In the genomic region with DNA sequence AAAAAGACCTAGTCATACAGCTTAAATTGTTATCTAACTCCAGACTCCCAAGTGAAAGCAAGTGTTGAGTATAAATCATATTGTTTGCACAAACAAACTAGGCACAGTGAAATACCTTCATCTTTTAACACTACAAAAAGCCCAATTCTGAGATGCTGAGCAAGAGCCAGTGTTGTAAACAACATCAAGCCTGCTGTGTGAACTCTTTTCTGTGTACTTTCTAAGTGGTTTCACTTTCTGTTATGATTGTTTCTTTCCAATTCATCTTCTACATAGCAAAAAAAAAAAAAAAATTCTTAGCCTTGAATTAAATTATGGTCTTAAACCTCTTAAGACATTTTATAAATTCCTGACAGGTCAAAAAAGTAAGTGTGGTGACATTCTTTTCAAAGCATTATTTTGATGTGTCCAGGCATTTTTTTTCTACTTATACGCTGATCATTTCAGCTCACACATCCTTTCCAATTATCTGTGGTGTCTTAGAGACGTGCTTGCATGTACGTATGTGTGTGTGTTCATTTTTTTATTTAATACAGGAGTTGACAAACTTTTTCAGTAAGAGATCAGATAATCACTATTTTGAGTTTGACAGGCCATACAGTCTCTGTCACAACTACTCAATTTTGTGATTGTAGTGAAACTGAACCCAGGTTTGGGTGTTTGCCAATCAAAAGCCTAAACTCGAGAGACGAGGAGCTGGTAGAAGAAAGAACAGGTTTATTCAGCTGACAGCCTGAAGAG, we compare ENCODE assay signal across 14 cellular contexts.
A peak's percentile ranks its signal among the peaks of the same experiment; 100 is the strongest.
DNase-seq lines count a peak whose midpoint lies in the region; ATAC-seq, FAIRE-seq and TF ChIP-seq lines count a peak whose summit lies in the region.
"Had no signal": no experiment of that assay in that cellular context is flagged by ENCODE, and none has a peak within 500 bp of the region (broad histone marks: within the 10 kb centered on the region; RNA-seq: fewer than 3 reads in every experiment).

No MANE protein-coding gene starts in this region.

- H3K27me3 ChIP-seq in Loucy (ENCODE audit: insufficient read depth, low read length, poor library complexity, severe bottlenecking) (no peaks in the 10 kb centered on the region), GM12878 (replicated peaks in 1 of 2; ENCODE audit: control insufficient read depth in 2 of 2, insufficient read depth in 2 of 2, low read length in 1 of 2) (no peaks in the 10 kb centered on the region), psoas muscle (ENCODE audit: insufficient read depth in 3 of 3, low read length in 2 of 3) (no peaks in the 10 kb centered on the region)

- H3K27ac ChIP-seq in GM12878 (ENCODE audit: control insufficient read depth, insufficient read depth) (no peak overlapping the region), psoas muscle (no peak overlapping the region)
- H3K27ac ChIP-seq: C4-2B, SK-N-MC, VCaP had no signal

- CTCF ChIA-PET in GM12878 (lab: Yijun Ruan, JAX): interaction anchor here (0.6 to 1.7 kb wide), 17 partner anchors 9 to 1847 kb away, joined by 3 to 8 read pairs (median 4); no protein-coding TSS in a partner anchor

- H3K36me3 ChIP-seq in Loucy (ENCODE audit: insufficient read depth, low read length) (no peaks in the 10 kb centered on the region), GM12878 (ENCODE audit: control insufficient read depth in 2 of 2, insufficient read depth in 2 of 2, low read length in 1 of 2) (no peaks in the 10 kb centered on the region), psoas muscle (ENCODE audit: insufficient read depth in 1 of 2, low read depth in 1 of 2) (no peaks in the 10 kb centered on the region)

- H3K9me3 ChIP-seq in Loucy (ENCODE audit: insufficient read depth, low read depth, low read length): no peaks in the 10 kb centered on the region
- no peaks in the 10 kb centered on the region for H3K9me3 ChIP-seq in GM12878 (replicated peaks; ENCODE audit: control insufficient read depth, insufficient read depth, low read length)
- no peaks in the 10 kb centered on the region for H3K9me3 ChIP-seq in psoas muscle

- H3K4me2 ChIP-seq in Loucy (ENCODE audit: low read depth, low read length, poor library complexity, severe bottlenecking): peak overlapping the region; percentile 6
- no peak overlapping the region for H3K4me2 ChIP-seq in GM12878 (ENCODE audit: control insufficient read depth, insufficient read depth)

- H3K4me1 ChIP-seq in Loucy (ENCODE audit: insufficient read depth, low read length, poor library complexity, severe bottlenecking): no peaks in the 10 kb centered on the region
- H3K4me1 ChIP-seq in GM12878 (ENCODE audit: control insufficient read depth, insufficient read depth, low read length): no peaks in the 10 kb centered on the region
- no peaks in the 10 kb centered on the region for H3K4me1 ChIP-seq in psoas muscle

- POLR2A ChIA-PET in GM12878 (lab: Charles Lee): no interaction called here

- TF ChIP-seq RAD21 in GM12878 (IDR thresholded peaks at IDR 0.05; ENCODE audit: insufficient read depth, low read depth, low read length): no peak

- no TSS peak for BruUV-seq in GM12878 (replicated peaks; lab: Mats Ljungman, UMichigan)

- H3K4me3 ChIP-seq in Loucy (ENCODE audit: low read length, poor library complexity, severe bottlenecking) (peak overlapping the region; percentile 15), GM12878 (no peak overlapping the region), psoas muscle (peak overlapping the region; percentile 43)
- H3K4me3 ChIP-seq: SK-N-MC had no signal

- no peaks in the 10 kb centered on the region for H4K20me1 ChIP-seq in Loucy (ENCODE audit: insufficient read depth, low read length, poor library complexity, severe bottlenecking)
- H4K20me1 ChIP-seq in GM12878 (ENCODE audit: control insufficient read depth, insufficient read depth): no peaks in the 10 kb centered on the region

- H3F3A ChIP-seq in Loucy (ENCODE audit: low read depth): no peaks in the 10 kb centered on the region

- SMC1A ChIA-PET in GM12878 (lab: Charles Lee; ENCODE audit: uncharacterized antibody, unreplicated experiment): interaction anchor here (0.8 to 1.5 kb wide), 5 partner anchors 14 to 551 kb away, joined by 3 to 8 read pairs (median 4); no protein-coding TSS in a partner anchor

- TF ChIP-seq POLR2A in GM12878 (IDR thresholded peaks at IDR 0.05; ENCODE audit: low read depth, low read length): no peak

- H2AFZ ChIP-seq in Loucy (ENCODE audit: low read length): no peak overlapping the region
- H2AFZ ChIP-seq in GM12878 (ENCODE audit: control insufficient read depth, low read depth, low read length): no peak overlapping the region

- WGBS in GM12878 (ENCODE audit: insufficient coverage, insufficient replicate concordance, low lambda C conversion rate, missing lambda C conversion rate): 21% methylated on average over 5 of the region's 5 CpGs
- 69 to 75% (median 74%) methylated on average over 5 of the region's 5 CpGs for WGBS in psoas muscle, 3 donors

- H3K79me2 ChIP-seq in Loucy (ENCODE audit: insufficient read depth, low read length): no peaks in the 10 kb centered on the region
- no peaks in the 10 kb centered on the region for H3K79me2 ChIP-seq in GM12878 (ENCODE audit: control insufficient read depth, insufficient read depth, low read length)

- RAD21 ChIA-PET in GM12878 (lab: Charles Lee; ENCODE audit: unreplicated experiment): interaction anchor here (0.7 to 1.2 kb wide), 3 partner anchors 219 to 891 kb away, joined by 3 to 8 read pairs (median 4); no protein-coding TSS in a partner anchor

- intact Hi-C loops in GM12878 (cut with micrococcal nuclease; ENCODE audit: unreplicated experiment): loop anchor here (2.0 to 10.0 kb wide), 3 partner anchors 460 to 1849 kb away; no protein-coding TSS in a partner anchor
- intact Hi-C loops in psoas muscle (cut with DNase I): no loop called here

- in situ Hi-C loops in GM12878 (cut with MboI): no loop called here

- no peaks in the 10 kb centered on the region for H3K9me2 ChIP-seq in Loucy (replicated peaks; ENCODE audit: low read depth, low read length)

- TF ChIP-seq EP300 in GM12878 (IDR thresholded peaks at IDR 0.05; ENCODE audit: borderline replicate concordance in 1 of 2, control insufficient read depth in 1 of 2, low read depth in 2 of 2, low read length in 2 of 2): no peak

- ATAC-seq in GM12878 (peak; percentile 73), psoas muscle (no peak), HG02973 (IDR thresholded peaks at IDR 0.05; ENCODE audit: unreplicated experiment) (no peak), GM21360 (IDR thresholded peaks at IDR 0.05; ENCODE audit: unreplicated experiment) (no peak)
- ATAC-seq: activated CD8-positive, alpha-beta memory T cell treated with anti-CD3 and anti-CD28 coated beads, Interleukin-2, amount 10 ng/mL, durations not matched to agents 7 days and 5 days had no signal

- H3K9ac ChIP-seq in Loucy (ENCODE audit: low read depth, low read length, poor library complexity, severe bottlenecking) (no peak overlapping the region), GM12878 (ENCODE audit: control insufficient read depth, insufficient read depth, low read length) (no peak overlapping the region)

- FAIRE-seq in GM12878 (lab: Jason Lieb, UNC): no peak

- DNase-seq in DMS53 treated with DMSO at 0.1 percent for 48 hours (lab: John Stamatoyannopoulos, UW; ENCODE audit: unreplicated experiment) (peak; percentile 41), GM12878 (ENCODE audit: low read depth, low spot score) (no peak), psoas muscle (no peak), NCI-H2196 (lab: John Stamatoyannopoulos, UW; ENCODE audit: unreplicated experiment) (no peak)
- DNase-seq in stimulated activated CD8-positive, alpha-beta memory T cell treated with anti-CD3 and anti-CD28 coated beads, Interleukin-4, amount 100 ng/mL, for 48 hours: no peak
- DNase-seq: activated CD8-positive, alpha-beta memory T cell treated with anti-CD3 and anti-CD28 coated beads, Interleukin-2, amount 10 ng/mL, durations not matched to agents 7 days and 5 days; activated naive CD4-positive, alpha-beta T cell treated with anti-CD3 and anti-CD28 coated beads, Interleukin-2, amount 50 U/mL, for 16 hours; EL had no signal

- no peak for TF ChIP-seq CTCF in Loucy (conservative IDR thresholded peaks at IDR 0.05; ENCODE audit: low read length)
- TF ChIP-seq CTCF in GM12878 (IDR thresholded peaks at IDR 0.05 in 2 of 3, conservative IDR thresholded peaks at IDR 0.05 in 1 of 3; ENCODE audit: control insufficient read depth in 2 of 3, extremely low read depth in 1 of 3, insufficient read depth in 1 of 3, low read depth in 3 of 3, low read length in 3 of 3): no peak
- no peak for TF ChIP-seq CTCF in psoas muscle (IDR thresholded peaks at IDR 0.05)

TF ChIP-seq in GM12878, 131 proteins besides CTCF, POLR2A, EP300 and RAD21 (continues in another document):
- TF ChIP-seq CHD2 (IDR thresholded peaks at IDR 0.05; ENCODE audit: borderline replicate concordance, low read depth, low read length) (no peak), CHD4 (IDR thresholded peaks at IDR 0.05) (no peak), STAT1 (conservative IDR thresholded peaks at IDR 0.05) (no peak), BACH1 (IDR thresholded peaks at IDR 0.05; ENCODE audit: borderline replicate concordance) (no peak), YBX1 (IDR thresholded peaks at IDR 0.05) (no peak), MXI1 (IDR thresholded peaks at IDR 0.05; ENCODE audit: low read depth, low read length) (no peak), ZNF207 (IDR thresholded peaks at IDR 0.05; ENCODE audit: borderline replicate concordance) (no peak), POLR2AphosphoS2 (IDR thresholded peaks at IDR 0.05; ENCODE audit: low read depth, low read length) (no peak)
- TF ChIP-seq, protein P1, sequence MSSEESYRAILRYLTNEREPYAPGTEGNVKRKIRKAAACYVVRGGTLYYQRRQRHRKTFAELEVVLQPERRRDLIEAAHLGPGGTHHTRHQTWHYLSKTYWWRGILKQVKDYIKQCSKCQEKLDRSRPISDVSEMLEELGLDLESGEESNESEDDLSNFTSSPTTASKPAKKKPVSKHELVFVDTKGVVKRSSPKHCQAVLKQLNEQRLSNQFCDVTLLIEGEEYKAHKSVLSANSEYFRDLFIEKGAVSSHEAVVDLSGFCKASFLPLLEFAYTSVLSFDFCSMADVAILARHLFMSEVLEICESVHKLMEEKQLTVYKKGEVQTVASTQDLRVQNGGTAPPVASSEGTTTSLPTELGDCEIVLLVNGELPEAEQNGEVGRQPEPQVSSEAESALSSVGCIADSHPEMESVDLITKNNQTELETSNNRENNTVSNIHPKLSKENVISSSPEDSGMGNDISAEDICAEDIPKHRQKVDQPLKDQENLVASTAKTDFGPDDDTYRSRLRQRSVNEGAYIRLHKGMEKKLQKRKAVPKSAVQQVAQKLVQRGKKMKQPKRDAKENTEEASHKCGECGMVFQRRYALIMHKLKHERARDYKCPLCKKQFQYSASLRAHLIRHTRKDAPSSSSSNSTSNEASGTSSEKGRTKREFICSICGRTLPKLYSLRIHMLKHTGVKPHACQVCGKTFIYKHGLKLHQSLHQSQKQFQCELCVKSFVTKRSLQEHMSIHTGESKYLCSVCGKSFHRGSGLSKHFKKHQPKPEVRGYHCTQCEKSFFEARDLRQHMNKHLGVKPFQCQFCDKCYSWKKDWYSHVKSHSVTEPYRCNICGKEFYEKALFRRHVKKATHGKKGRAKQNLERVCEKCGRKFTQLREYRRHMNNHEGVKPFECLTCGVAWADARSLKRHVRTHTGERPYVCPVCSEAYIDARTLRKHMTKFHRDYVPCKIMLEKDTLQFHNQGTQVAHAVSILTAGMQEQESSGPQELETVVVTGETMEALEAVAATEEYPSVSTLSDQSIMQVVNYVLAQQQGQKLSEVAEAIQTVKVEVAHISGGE (CRISPR knock-in tag; IDR thresholded peaks at IDR 0.05): no peak
